1 cellular context compared by ENCODE assay signal in genomic region chr20:50247196-50248094, GRCh38.
TF ChIP-seq lines count a peak whose summit lies in the region.

No MANE protein-coding gene starts in this region.

TF ChIP-seq in H1, 55 proteins besides CTCF, POLR2A, EP300 and RAD21:
- TF ChIP-seq SP4 (IDR thresholded peaks at IDR 0.05; ENCODE audit: low read length) (no peak), MAX (IDR thresholded peaks at IDR 0.05) (no peak), GTF2F1 (IDR thresholded peaks at IDR 0.05; ENCODE audit: borderline replicate concordance, low read depth, low read length) (no peak), SP1 (IDR thresholded peaks at IDR 0.05; ENCODE audit: low read depth, low read length) (no peak), TEAD4 (IDR thresholded peaks at IDR 0.05; ENCODE audit: low read depth, low read length) (no peak), SIRT6 (IDR thresholded peaks at IDR 0.05; ENCODE audit: low read length) (no peak), RBBP5 (IDR thresholded peaks at IDR 0.05; ENCODE audit: borderline replicate concordance, low read depth, low read length) (no peak), POLR2AphosphoS5 (IDR thresholded peaks at IDR 0.05; ENCODE audit: low read depth, low read length) (no peak), BACH1 (IDR thresholded peaks at IDR 0.05; ENCODE audit: low read length) (no peak), TBP (IDR thresholded peaks at IDR 0.05; ENCODE audit: low read depth, low read length) (no peak), CEBPB (IDR thresholded peaks at IDR 0.05; ENCODE audit: low read depth, low read length) (no peak), BCL11A (IDR thresholded peaks at IDR 0.05; ENCODE audit: low read depth in 2 of 2, low read length in 2 of 2) (no peak), RFX5 (IDR thresholded peaks at IDR 0.05; ENCODE audit: borderline replicate concordance, low read depth, low read length) (no peak)
